11 cellular contexts compared by ENCODE assay signal in the genomic region with DNA sequence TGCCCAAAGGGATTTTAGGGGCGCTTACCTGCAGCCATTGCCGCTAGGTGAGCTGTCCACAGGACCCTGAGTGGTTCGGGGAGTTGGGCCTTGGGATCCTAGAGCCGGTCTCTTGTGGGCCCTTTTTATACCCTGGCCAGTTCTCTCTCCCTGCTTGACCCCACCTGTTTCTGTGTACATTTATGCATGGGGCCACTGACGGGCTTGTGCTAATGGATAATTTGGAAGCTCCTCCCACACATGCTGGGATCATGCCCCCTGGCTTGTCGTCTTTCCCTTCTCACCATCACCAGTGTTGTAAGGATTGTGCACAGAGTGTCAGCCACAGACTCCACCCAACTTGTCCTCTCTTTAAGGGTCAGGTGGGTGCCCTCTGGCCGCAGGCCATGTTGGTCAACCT. TPM values are rescaled to one million over a fixed set of nuclear protein-coding genes. Genes with fewer than 3 reads are reported as not detected.
"Had no signal": no experiment of that assay in that cellular context is flagged by ENCODE, and none has a peak within 500 bp of the region (broad histone marks: within the 10 kb centered on the region; RNA-seq: fewer than 3 reads in every experiment).

CSH2 (minus strand) TSS at position 101 of the 400 bp plus-strand sequence; CDS start at position 38, 63 bp downstream.

RNA-seq across cellular contexts. Expression of gene CSH2, which starts in this region (rescaled TPM):
- total RNA-seq: OCI-LY7, PC-3, PC-9, Peyer's patch, Right ventricle myocardium inferior, Right ventricle myocardium superior, RPMI7951, SJCRH30, SJSA1, SK-MEL-5 had no signal
- polyA plus RNA-seq: SK-N-SH had no signal
